Comparison of ENCODE assay signal across 11 cellular contexts in the genomic region with DNA sequence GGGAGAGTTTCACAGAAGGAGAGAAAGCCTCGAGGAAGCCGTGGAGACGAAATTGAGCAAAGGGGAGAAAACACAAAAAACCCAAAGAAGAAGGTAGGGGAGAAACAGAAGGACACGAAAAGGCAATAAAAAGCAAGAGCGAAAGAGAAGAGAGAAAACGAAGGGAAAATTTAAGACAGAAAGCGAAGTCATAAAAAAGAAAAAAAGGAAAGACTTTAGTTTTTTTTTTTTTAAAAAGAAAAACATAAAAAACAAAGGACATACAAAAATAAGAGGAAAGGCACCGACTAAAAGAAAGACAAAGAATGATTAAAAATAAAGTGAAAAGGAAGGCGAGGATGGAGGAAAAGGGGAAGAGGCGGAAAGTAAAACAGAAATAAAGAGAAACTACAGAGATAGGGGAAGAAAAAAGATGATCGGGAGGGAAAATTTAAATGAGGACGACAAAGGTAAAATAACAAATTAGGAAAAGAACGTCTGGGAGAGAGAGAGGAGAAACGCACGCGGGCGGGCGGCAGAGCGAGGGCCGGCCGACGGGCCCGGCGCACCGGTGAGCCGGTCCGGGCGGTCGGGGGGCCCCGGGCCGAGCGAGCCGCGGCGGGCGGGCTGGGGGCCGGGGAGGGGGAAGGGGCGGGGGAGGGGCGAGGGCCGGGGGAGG. TPM values are rescaled to one million over a fixed set of nuclear protein-coding genes. Genes with fewer than 3 reads are reported as not detected.
DNase-seq lines count a peak whose midpoint lies in the region; ATAC-seq and TF ChIP-seq lines count a peak whose summit lies in the region.
"Had no signal": no experiment of that assay in that cellular context is flagged by ENCODE, and none has a peak within 500 bp of the region (broad histone marks: within the 10 kb centered on the region; RNA-seq: fewer than 3 reads in every experiment).

No MANE protein-coding gene starts in this region.

- POLR2A ChIA-PET in activated CD4-positive, alpha-beta T cell treated with anti-CD3 and anti-CD28 coated beads for 36 hours (lab: Charles Lee): no interaction called here

- peaks cover 54% of the 10 kb centered on the region for H3K27me3 Mint-ChIP-seq in activated CD4-positive, alpha-beta T cell treated with anti-CD3 and anti-CD28 coated beads for 36 hours

- no peaks in the 10 kb centered on the region for H3K36me3 Mint-ChIP-seq in activated CD4-positive, alpha-beta T cell treated with anti-CD3 and anti-CD28 coated beads for 36 hours (ENCODE audit: low read depth)

- H4K20me1 ChIP-seq in smooth muscle cell (ENCODE audit: low read depth): no peaks in the 10 kb centered on the region

- peaks cover 10% of the 10 kb centered on the region for H3K4me1 ChIP-seq in smooth muscle cell (ENCODE audit: low read depth)

- CTCF ChIA-PET in activated CD4-positive, alpha-beta T cell treated with anti-CD3 and anti-CD28 coated beads for 36 hours (lab: Charles Lee): interaction anchor here (0.5 kb wide), 1 partner anchor 150 kb away, joined by 3 read pairs; no protein-coding TSS in a partner anchor

- H3K4me1 Mint-ChIP-seq in activated CD4-positive, alpha-beta T cell treated with anti-CD3 and anti-CD28 coated beads for 36 hours: peaks cover 29% of the 10 kb centered on the region

- H3K36me3 ChIP-seq in smooth muscle cell (ENCODE audit: low read depth): no peaks in the 10 kb centered on the region
- H3K36me3 ChIP-seq: BLaER1, tibial artery had no signal

- H3K27me3 ChIP-seq in smooth muscle cell (ENCODE audit: low read depth): peaks cover 94% of the 10 kb centered on the region

- 6% methylated on average over 13 of the region's 40 CpGs for WGBS in smooth muscle cell (ENCODE audit: low lambda C conversion rate)

- H2AFZ ChIP-seq in smooth muscle cell (ENCODE audit: low read depth): no peak overlapping the region

- intact Hi-C loops in activated CD4-positive, alpha-beta T cell treated with anti-CD3 and anti-CD28 coated beads for 36 hours (cut with DNase I, micrococcal nuclease): loop anchor here in 1 of 2 experiments (5.0 kb wide), 1 partner anchor 132 kb away; no protein-coding TSS in a partner anchor

- H3K4me3 Mint-ChIP-seq in activated CD4-positive, alpha-beta T cell treated with anti-CD3 and anti-CD28 coated beads for 36 hours: peak overlapping the region; percentile 72

- H3K27ac Mint-ChIP-seq in activated CD4-positive, alpha-beta T cell treated with anti-CD3 and anti-CD28 coated beads for 36 hours: peak overlapping the region; percentile 58

- peak overlapping the region; percentile 76 for H3K4me2 ChIP-seq in smooth muscle cell

- H3K9ac ChIP-seq in smooth muscle cell (ENCODE audit: low read depth): no peak overlapping the region
- H3K9ac ChIP-seq: BLaER1 had no signal

- DNase-seq in activated CD4-positive, alpha-beta T cell treated with anti-CD3 and anti-CD28 coated beads for 36 hours: no peak
- DNase-seq in activated CD4-positive, alpha-beta T cell treated with anti-CD3 and anti-CD28 coated beads, Interleukin-2, amount 50 U/mL, for 4 hours: no peak
- DNase-seq in NCI-H69 (lab: John Stamatoyannopoulos, UW) (peak; percentile 37), epithelial cell of esophagus (ENCODE audit: low read depth) (no peak), smooth muscle cell (lab: John Stamatoyannopoulos, UW; ENCODE audit: unreplicated experiment) (no peak), NCI-H524 (lab: John Stamatoyannopoulos, UW) (no peak)
- no peak for DNase-seq in activated CD4-positive, CD25-positive, alpha-beta regulatory T cell (lab: John Stamatoyannopoulos, UW)
- DNase-seq: islet precursor cell, tibial artery had no signal

- no peak for ATAC-seq in activated CD4-positive, alpha-beta T cell treated with anti-CD3 and anti-CD28 coated beads for 36 hours
- ATAC-seq in GM19455 (IDR thresholded peaks at IDR 0.05; ENCODE audit: unreplicated experiment): no peak

- H3K4me3 ChIP-seq in epithelial cell of esophagus (ENCODE audit: low read length) (peak overlapping the region; percentile 42), smooth muscle cell (peak overlapping the region; percentile 13)

- no peak overlapping the region for H3K27ac ChIP-seq in smooth muscle cell (ENCODE audit: low read depth)
- H3K27ac ChIP-seq: BLaER1, tibial artery had no signal

- H3K9me3 ChIP-seq in smooth muscle cell (replicated peaks; ENCODE audit: low read depth): no peaks in the 10 kb centered on the region
- H3K9me3 ChIP-seq: BLaER1, tibial artery had no signal

- H3K79me2 ChIP-seq in smooth muscle cell (ENCODE audit: low read depth): no peaks in the 10 kb centered on the region

- H3F3A ChIP-seq in smooth muscle cell (ENCODE audit: low read depth): no peaks in the 10 kb centered on the region

- H3K9me3 Mint-ChIP-seq in activated CD4-positive, alpha-beta T cell treated with anti-CD3 and anti-CD28 coated beads for 36 hours (ENCODE audit: low read depth): no peaks in the 10 kb centered on the region

- TF ChIP-seq CTCF in epithelial cell of esophagus (IDR thresholded peaks at IDR 0.05; ENCODE audit: insufficient read depth, low read depth, low read length, missing control alignments): no peak
- no peak for TF ChIP-seq CTCF in smooth muscle cell (IDR thresholded peaks at IDR 0.05; ENCODE audit: borderline replicate concordance, insufficient read depth, poor library complexity, severe bottlenecking)

RNA-seq across cellular contexts. Expression of a gene that starts 0.5 kb away (rescaled TPM):
- not detected for total RNA-seq in activated CD4-positive, alpha-beta T cell treated with anti-CD3 and anti-CD28 coated beads for 36 hours
- total RNA-seq in smooth muscle cell: not detected in 2 replicates
- polyA plus RNA-seq in smooth muscle cell: not detected in 2 replicates

RNA-seq across cellular contexts. Expression of a gene that starts 36.8 kb away (rescaled TPM):
- total RNA-seq in activated CD4-positive, alpha-beta T cell treated with anti-CD3 and anti-CD28 coated beads for 36 hours: not detected
- 0.94 and 3.0 TPM in 2 replicates for total RNA-seq in smooth muscle cell
- polyA plus RNA-seq in smooth muscle cell: 6.7 and 9.7 TPM in 2 replicates

RNA-seq across cellular contexts. Expression of a gene that starts 45.8 kb away (rescaled TPM):
- 1 to 10 TPM in 1 of 2 experiments, under 1 TPM in 1; 0.94 to 1.5 TPM for total RNA-seq in activated CD4-positive, alpha-beta T cell treated with anti-CD3 and anti-CD28 coated beads for 36 hours
- 19.9 and 26.6 TPM in 2 replicates for total RNA-seq in smooth muscle cell
- 41.5 and 64.1 TPM in 2 replicates for polyA plus RNA-seq in smooth muscle cell
